In the genomic region with DNA sequence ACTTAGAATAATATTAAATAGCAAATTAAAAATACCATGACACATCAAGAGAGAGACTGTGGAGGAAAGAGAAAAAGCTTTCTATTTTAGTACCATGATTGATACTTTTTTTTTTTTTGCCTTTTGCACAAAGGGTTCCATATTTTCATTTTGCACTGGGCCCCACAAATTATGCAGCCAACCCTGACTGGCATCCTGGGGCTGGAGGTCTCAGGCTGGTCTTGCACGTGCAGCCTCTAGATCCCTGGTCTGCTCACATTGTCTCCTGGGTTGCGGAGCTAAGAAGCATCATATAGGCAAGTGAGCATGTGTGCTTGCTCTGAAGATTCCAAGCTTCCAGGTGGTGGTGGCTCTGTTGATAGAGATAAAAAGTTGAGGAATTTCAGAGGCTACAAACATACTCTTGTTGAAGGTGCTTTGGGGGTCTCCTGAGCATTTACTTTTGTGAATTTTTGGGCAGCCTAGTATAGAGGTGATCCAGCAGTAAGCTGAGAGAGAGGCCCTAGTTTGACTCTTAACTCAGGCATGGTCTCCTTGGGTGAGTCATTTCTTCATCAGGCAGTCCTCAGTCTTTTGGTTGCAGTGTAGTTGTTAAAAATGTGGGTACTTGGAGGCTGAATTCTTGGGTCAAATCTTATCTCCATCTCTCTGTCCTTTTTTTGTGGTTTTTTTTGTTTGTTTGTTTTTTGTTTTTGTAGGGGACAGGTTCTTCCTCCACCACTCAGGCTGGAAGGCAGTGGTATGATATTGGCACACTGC, we compare ENCODE assay signal across 10 cellular contexts. TPM values are rescaled to one million over a fixed set of nuclear protein-coding genes. Genes with fewer than 3 reads are reported as not detected.
A peak's percentile ranks its signal among the peaks of the same experiment; 100 is the strongest.
DNase-seq lines count a peak whose midpoint lies in the region; ATAC-seq and TF ChIP-seq lines count a peak whose summit lies in the region.
"Had no signal": no experiment of that assay in that cellular context is flagged by ENCODE, and none has a peak within 500 bp of the region (broad histone marks: within the 10 kb centered on the region; RNA-seq: fewer than 3 reads in every experiment).

No MANE protein-coding gene starts in this region.

- H3K9me3 ChIP-seq in Karpas-422 (ENCODE audit: low read length), result no peaks in the 10 kb centered on the region
- no peaks in the 10 kb centered on the region for H3K9me3 ChIP-seq in left ventricle myocardium inferior (replicated peaks)

- no peak overlapping the region for H3K4me3 Mint-ChIP-seq in activated T-helper 2 cell treated with anti-CD3 and anti-CD28 coated beads, Interferon-gamma antibody, Interleukin-2, Interleukin-4, amounts not matched to agents 10 μg/mL and 5 μg/mL and 100 μg/mL, durations not matched to agents 14 hours and 24 hours and 36 hours (ENCODE audit: low read depth)
- H3K4me3 Mint-ChIP-seq in natural killer cell treated with Interleukin-12 subunit alpha and Interleukin-12 subunit beta and Interleukin-15 and Interleukin-18, amount 100 ng/mL, for 72 hours, result peak overlapping the region; percentile 77

- ATAC-seq in natural killer cell treated with Interleukin-12 subunit alpha and Interleukin-12 subunit beta and Interleukin-15 and Interleukin-18, amount 100 ng/mL, for 72 hours, result peak in 1 of 2 donors; percentile 41

- intact Hi-C loops in activated T-helper 2 cell treated with anti-CD3 and anti-CD28 coated beads, Interferon-gamma antibody, Interleukin-2, Interleukin-4, amounts not matched to agents 10 μg/mL and 5 μg/mL and 100 μg/mL, durations not matched to agents 14 hours and 24 hours and 36 hours (cut with micrococcal nuclease), result no loop called here
- intact Hi-C loops in left ventricle myocardium inferior (cut with micrococcal nuclease), result no loop called here

- TF ChIP-seq CTCF in left ventricle myocardium inferior (IDR thresholded peaks at IDR 0.05; ENCODE audit: borderline replicate concordance), result no peak

- H3K4me2 ChIP-seq in Karpas-422 (ENCODE audit: low read depth, low read length, poor library complexity, severe bottlenecking), result peak overlapping the region; percentile 84

- peaks cover 61% of the 10 kb centered on the region for H3K36me3 Mint-ChIP-seq in activated T-helper 2 cell treated with anti-CD3 and anti-CD28 coated beads, Interferon-gamma antibody, Interleukin-2, Interleukin-4, amounts not matched to agents 10 μg/mL and 5 μg/mL and 100 μg/mL, durations not matched to agents 14 hours and 24 hours and 36 hours (ENCODE audit: low read depth)
- H3K36me3 Mint-ChIP-seq in natural killer cell treated with Interleukin-12 subunit alpha and Interleukin-12 subunit beta and Interleukin-15 and Interleukin-18, amount 100 ng/mL, for 72 hours, result peaks cover 6% of the 10 kb centered on the region

- no peaks in the 10 kb centered on the region for H3K9me2 ChIP-seq in Karpas-422 (replicated peaks; ENCODE audit: insufficient read depth, low read length)

- no peaks in the 10 kb centered on the region for H4K20me1 ChIP-seq in Karpas-422 (ENCODE audit: insufficient read depth, low read depth, low read length)

- H3K27ac Mint-ChIP-seq in activated T-helper 2 cell treated with anti-CD3 and anti-CD28 coated beads, Interferon-gamma antibody, Interleukin-2, Interleukin-4, amounts not matched to agents 10 μg/mL and 5 μg/mL and 100 μg/mL, durations not matched to agents 14 hours and 24 hours and 36 hours, result peak overlapping the region; percentile 92
- peak overlapping the region in 1 of 2 donors; percentile 73 for H3K27ac Mint-ChIP-seq in natural killer cell treated with Interleukin-12 subunit alpha and Interleukin-12 subunit beta and Interleukin-15 and Interleukin-18, amount 100 ng/mL, for 72 hours

- no peaks in the 10 kb centered on the region for H3K27me3 Mint-ChIP-seq in activated T-helper 2 cell treated with anti-CD3 and anti-CD28 coated beads, Interferon-gamma antibody, Interleukin-2, Interleukin-4, amounts not matched to agents 10 μg/mL and 5 μg/mL and 100 μg/mL, durations not matched to agents 14 hours and 24 hours and 36 hours (ENCODE audit: low read depth)
- H3K27me3 Mint-ChIP-seq in natural killer cell treated with Interleukin-12 subunit alpha and Interleukin-12 subunit beta and Interleukin-15 and Interleukin-18, amount 100 ng/mL, for 72 hours, result peaks cover 0 to 3% of the 10 kb centered on the region in 2 donors

- H3K27ac ChIP-seq in Karpas-422 (ENCODE audit: low read length) (peak overlapping the region; percentile 98), left ventricle myocardium inferior (replicated peaks) (no peak overlapping the region)
- H3K27ac ChIP-seq: cardiac muscle cell had no signal

- no peaks in the 10 kb centered on the region for H3K36me3 ChIP-seq in Karpas-422 (ENCODE audit: insufficient read depth, low read length)
- peaks cover 3% of the 10 kb centered on the region for H3K36me3 ChIP-seq in left ventricle myocardium inferior
- H3K36me3 ChIP-seq: cardiac muscle cell had no signal

- H3K4me1 ChIP-seq in Karpas-422 (ENCODE audit: low read length), result peaks cover 90% of the 10 kb centered on the region
- peaks cover 68% of the 10 kb centered on the region for H3K4me1 ChIP-seq in left ventricle myocardium inferior

- H3K4me1 Mint-ChIP-seq in activated T-helper 2 cell treated with anti-CD3 and anti-CD28 coated beads, Interferon-gamma antibody, Interleukin-2, Interleukin-4, amounts not matched to agents 10 μg/mL and 5 μg/mL and 100 μg/mL, durations not matched to agents 14 hours and 24 hours and 36 hours (ENCODE audit: low read depth), result peaks cover 75% of the 10 kb centered on the region
- peaks cover 59 to 65% of the 10 kb centered on the region in 2 donors for H3K4me1 Mint-ChIP-seq in natural killer cell treated with Interleukin-12 subunit alpha and Interleukin-12 subunit beta and Interleukin-15 and Interleukin-18, amount 100 ng/mL, for 72 hours (ENCODE audit: low read depth in 2 of 2)

- no peak overlapping the region for H2AFZ ChIP-seq in Karpas-422 (ENCODE audit: low read length)

- DNase-seq in CMK (ENCODE audit: low read depth) (peak; percentile 45), Karpas-422 (peak; percentile 96), KG1 (lab: John Stamatoyannopoulos, UW) (no peak), left ventricle myocardium inferior (no peak), SK-N-DZ (ENCODE audit: low spot score) (no peak)
- no peak for DNase-seq in activated T-helper 2 cell treated with anti-CD3 and anti-CD28 coated beads, Interferon-gamma antibody, Interleukin-2, Interleukin-4, amounts not matched to agents 10 μg/mL and 5 μg/mL and 100 μg/mL, durations not matched to agents 14 hours and 24 hours and 36 hours (ENCODE audit: low spot score)
- DNase-seq in natural killer cell treated with Interleukin-12 subunit alpha and Interleukin-12 subunit beta and Interleukin-15 and Interleukin-18, amount 100 ng/mL, for 72 hours (ENCODE audit: low spot score), result no peak
- DNase-seq: NCI-H1436 treated with DMSO at 0.1 percent for 48 hours, NCI-H748 treated with DMSO at 0.1 percent for 48 hours had no signal

- H3K27me3 ChIP-seq in Karpas-422 (ENCODE audit: low read length) (no peaks in the 10 kb centered on the region), left ventricle myocardium inferior (ENCODE audit: low read depth) (no peaks in the 10 kb centered on the region)
- H3K27me3 ChIP-seq: cardiac muscle cell had no signal

- H3K9me3 Mint-ChIP-seq in activated T-helper 2 cell treated with anti-CD3 and anti-CD28 coated beads, Interferon-gamma antibody, Interleukin-2, Interleukin-4, amounts not matched to agents 10 μg/mL and 5 μg/mL and 100 μg/mL, durations not matched to agents 14 hours and 24 hours and 36 hours, result no peaks in the 10 kb centered on the region
- H3K9me3 Mint-ChIP-seq in natural killer cell treated with Interleukin-12 subunit alpha and Interleukin-12 subunit beta and Interleukin-15 and Interleukin-18, amount 100 ng/mL, for 72 hours, result no peaks in the 10 kb centered on the region

- H3K9ac ChIP-seq in Karpas-422 (ENCODE audit: low read length), result peak overlapping the region; percentile 73

- H3K4me3 ChIP-seq in Karpas-422 (ENCODE audit: low read length), result 0 out of 2 replicates have a peak overlapping the region, but pooled peaks have one; percentile 7
- H3K4me3 ChIP-seq in left ventricle myocardium inferior, result no peak overlapping the region
- H3K4me3 ChIP-seq: cardiac muscle cell had no signal

- no peaks in the 10 kb centered on the region for H3K79me2 ChIP-seq in Karpas-422 (ENCODE audit: low read length)

RNA-seq across cellular contexts. Expression of a gene that starts 31.3 kb away (rescaled TPM):
- total RNA-seq in Karpas-422 (2014; rRNA removed; shearing (Covaris generic); ENCODE audit: low replicate concordance), result 12.8 and 27.7 TPM in 2 replicates
- 25.2 and 28.1 TPM in 2 replicates for total RNA-seq in activated T-helper 2 cell treated with anti-CD3 and anti-CD28 coated beads, Interferon-gamma antibody, Interleukin-2, Interleukin-4, amounts not matched to agents 10 μg/mL and 5 μg/mL and 100 μg/mL, durations not matched to agents 14 hours and 24 hours and 36 hours
- 10 to 100 TPM; 13.5 to 47.4 TPM for total RNA-seq in natural killer cell treated with Interleukin-12 subunit alpha and Interleukin-12 subunit beta and Interleukin-15 and Interleukin-18, amount 100 ng/mL, for 72 hours
- total RNA-seq in left ventricle myocardium inferior, result 18.8 TPM
- 9.6 and 9.9 TPM in 2 replicates for polyA plus RNA-seq in SK-N-DZ (2014; cell fraction: cytosol; rRNA removed)
- polyA plus RNA-seq in SK-N-DZ (2014; cell fraction: nucleus; rRNA removed), result 9.2 and 14.6 TPM in 2 replicates

Comparison
In these comparisons a context has a peak if more than half of its experiments do, and no peak if none do; other contexts are left out.
1. DNase-seq: peak in CMK (single experiment) and Karpas-422 (single experiment); none in activated T-helper 2 cell treated with anti-CD3 and anti-CD28 coated beads, Interferon-gamma antibody, Interleukin-2, Interleukin-4, amounts not matched to agents 10 μg/mL and 5 μg/mL and 100 μg/mL, durations not matched to agents 14 hours and 24 hours and 36 hours (single experiment), natural killer cell treated with Interleukin-12 subunit alpha and Interleukin-12 subunit beta and Interleukin-15 and Interleukin-18, amount 100 ng/mL, for 72 hours (single experiment), KG1 (single experiment), left ventricle myocardium inferior (single experiment) and SK-N-DZ (single experiment).